In genomic region chr16:86932130-86932982, GRCh38 we compare ENCODE assay signal across 1 cellular context.
TF ChIP-seq lines count a peak whose summit lies in the region.

No MANE protein-coding gene starts in this region.

TF ChIP-seq in HEK293, 187 proteins besides CTCF, POLR2A, EP300 and RAD21 (continued from another document and continues in another):
- TF ChIP-seq ZNF600 (tag by site-specific recombination; IDR thresholded peaks at IDR 0.05): no peak
- no peak for TF ChIP-seq KLF10 (tag by site-specific recombination; IDR thresholded peaks at IDR 0.05)
- TF ChIP-seq ZSCAN18 (tag by site-specific recombination; IDR thresholded peaks at IDR 0.05): no peak
- TF ChIP-seq WT1 (tag by site-specific recombination; IDR thresholded peaks at IDR 0.05): no peak
- TF ChIP-seq, protein P1, sequence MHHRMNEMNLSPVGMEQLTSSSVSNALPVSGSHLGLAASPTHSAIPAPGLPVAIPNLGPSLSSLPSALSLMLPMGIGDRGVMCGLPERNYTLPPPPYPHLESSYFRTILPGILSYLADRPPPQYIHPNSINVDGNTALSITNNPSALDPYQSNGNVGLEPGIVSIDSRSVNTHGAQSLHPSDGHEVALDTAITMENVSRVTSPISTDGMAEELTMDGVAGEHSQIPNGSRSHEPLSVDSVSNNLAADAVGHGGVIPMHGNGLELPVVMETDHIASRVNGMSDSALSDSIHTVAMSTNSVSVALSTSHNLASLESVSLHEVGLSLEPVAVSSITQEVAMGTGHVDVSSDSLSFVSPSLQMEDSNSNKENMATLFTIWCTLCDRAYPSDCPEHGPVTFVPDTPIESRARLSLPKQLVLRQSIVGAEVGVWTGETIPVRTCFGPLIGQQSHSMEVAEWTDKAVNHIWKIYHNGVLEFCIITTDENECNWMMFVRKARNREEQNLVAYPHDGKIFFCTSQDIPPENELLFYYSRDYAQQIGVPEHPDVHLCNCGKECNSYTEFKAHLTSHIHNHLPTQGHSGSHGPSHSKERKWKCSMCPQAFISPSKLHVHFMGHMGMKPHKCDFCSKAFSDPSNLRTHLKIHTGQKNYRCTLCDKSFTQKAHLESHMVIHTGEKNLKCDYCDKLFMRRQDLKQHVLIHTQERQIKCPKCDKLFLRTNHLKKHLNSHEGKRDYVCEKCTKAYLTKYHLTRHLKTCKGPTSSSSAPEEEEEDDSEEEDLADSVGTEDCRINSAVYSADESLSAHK (tag by site-specific recombination; IDR thresholded peaks at IDR 0.05): no peak
- TF ChIP-seq PRDM10 (tag by site-specific recombination; IDR thresholded peaks at IDR 0.05): no peak
- TF ChIP-seq MYNN (tag by site-specific recombination; IDR thresholded peaks at IDR 0.05; ENCODE audit: borderline replicate concordance): no peak
- 0 out of 2 replicates have a peak, but pooled peaks have one; percentile 8 for TF ChIP-seq EGR2 (tag by site-specific recombination; IDR thresholded peaks at IDR 0.05; ENCODE audit: low read depth)
- TF ChIP-seq ZNF830 (tag by site-specific recombination; IDR thresholded peaks at IDR 0.05; ENCODE audit: low read depth): no peak
- TF ChIP-seq ZNF362 (tag by site-specific recombination; IDR thresholded peaks at IDR 0.05): no peak
- TF ChIP-seq ZNF596 (tag by site-specific recombination; IDR thresholded peaks at IDR 0.05): no peak
- peak; percentile 6; the same call in 1 of the 2 replicates for TF ChIP-seq ZNF211 (tag by site-specific recombination; IDR thresholded peaks at IDR 0.05; ENCODE audit: low read depth)
- TF ChIP-seq ZNF138 (tag by site-specific recombination; IDR thresholded peaks at IDR 0.05; ENCODE audit: borderline replicate concordance): no peak
- peak; percentile 6 for TF ChIP-seq ZNF266 (tag by site-specific recombination; IDR thresholded peaks at IDR 0.05; ENCODE audit: low read depth)
- TF ChIP-seq ZNF324 (tag by site-specific recombination; IDR thresholded peaks at IDR 0.05): no peak
- TF ChIP-seq ZNF23 (tag by site-specific recombination; IDR thresholded peaks at IDR 0.05; ENCODE audit: borderline replicate concordance): peak; percentile 45; the same call in 1 of the 2 replicates
- no peak for TF ChIP-seq IKZF3 (tag by site-specific recombination; IDR thresholded peaks at IDR 0.05)
- no peak for TF ChIP-seq ZNF426 (tag by site-specific recombination; IDR thresholded peaks at IDR 0.05)
- 0 out of 2 replicates have a peak, but pooled peaks have one; percentile 34 for TF ChIP-seq ZNF354C (tag by site-specific recombination; IDR thresholded peaks at IDR 0.05; ENCODE audit: borderline replicate concordance, low read depth)
- peak; percentile 11; the same call in 1 of the 2 replicates for TF ChIP-seq ZNF707 (tag by site-specific recombination; IDR thresholded peaks at IDR 0.05)
- no peak for TF ChIP-seq ZFP41 (tag by site-specific recombination; IDR thresholded peaks at IDR 0.05; ENCODE audit: borderline replicate concordance)
- TF ChIP-seq ZNF639 (tag by site-specific recombination; IDR thresholded peaks at IDR 0.05): no peak
- 0 out of 2 replicates have a peak, but pooled peaks have one; percentile 5 for TF ChIP-seq ZXDB (tag by site-specific recombination; IDR thresholded peaks at IDR 0.05)
- no peak for TF ChIP-seq ZNF394 (tag by site-specific recombination; IDR thresholded peaks at IDR 0.05; ENCODE audit: borderline replicate concordance)
- TF ChIP-seq ZNF837 (tag by site-specific recombination; IDR thresholded peaks at IDR 0.05): peak; percentile 32; the same call in 1 of the 2 replicates
- no peak for TF ChIP-seq ZNF704 (tag by site-specific recombination; IDR thresholded peaks at IDR 0.05)
- no peak for TF ChIP-seq SP7 (tag by site-specific recombination; IDR thresholded peaks at IDR 0.05)
- no peak for TF ChIP-seq ZNF660 (tag by site-specific recombination; IDR thresholded peaks at IDR 0.05)
- TF ChIP-seq ZNF654 (tag by site-specific recombination; IDR thresholded peaks at IDR 0.05; ENCODE audit: low read depth): no peak
- TF ChIP-seq, protein P2, sequence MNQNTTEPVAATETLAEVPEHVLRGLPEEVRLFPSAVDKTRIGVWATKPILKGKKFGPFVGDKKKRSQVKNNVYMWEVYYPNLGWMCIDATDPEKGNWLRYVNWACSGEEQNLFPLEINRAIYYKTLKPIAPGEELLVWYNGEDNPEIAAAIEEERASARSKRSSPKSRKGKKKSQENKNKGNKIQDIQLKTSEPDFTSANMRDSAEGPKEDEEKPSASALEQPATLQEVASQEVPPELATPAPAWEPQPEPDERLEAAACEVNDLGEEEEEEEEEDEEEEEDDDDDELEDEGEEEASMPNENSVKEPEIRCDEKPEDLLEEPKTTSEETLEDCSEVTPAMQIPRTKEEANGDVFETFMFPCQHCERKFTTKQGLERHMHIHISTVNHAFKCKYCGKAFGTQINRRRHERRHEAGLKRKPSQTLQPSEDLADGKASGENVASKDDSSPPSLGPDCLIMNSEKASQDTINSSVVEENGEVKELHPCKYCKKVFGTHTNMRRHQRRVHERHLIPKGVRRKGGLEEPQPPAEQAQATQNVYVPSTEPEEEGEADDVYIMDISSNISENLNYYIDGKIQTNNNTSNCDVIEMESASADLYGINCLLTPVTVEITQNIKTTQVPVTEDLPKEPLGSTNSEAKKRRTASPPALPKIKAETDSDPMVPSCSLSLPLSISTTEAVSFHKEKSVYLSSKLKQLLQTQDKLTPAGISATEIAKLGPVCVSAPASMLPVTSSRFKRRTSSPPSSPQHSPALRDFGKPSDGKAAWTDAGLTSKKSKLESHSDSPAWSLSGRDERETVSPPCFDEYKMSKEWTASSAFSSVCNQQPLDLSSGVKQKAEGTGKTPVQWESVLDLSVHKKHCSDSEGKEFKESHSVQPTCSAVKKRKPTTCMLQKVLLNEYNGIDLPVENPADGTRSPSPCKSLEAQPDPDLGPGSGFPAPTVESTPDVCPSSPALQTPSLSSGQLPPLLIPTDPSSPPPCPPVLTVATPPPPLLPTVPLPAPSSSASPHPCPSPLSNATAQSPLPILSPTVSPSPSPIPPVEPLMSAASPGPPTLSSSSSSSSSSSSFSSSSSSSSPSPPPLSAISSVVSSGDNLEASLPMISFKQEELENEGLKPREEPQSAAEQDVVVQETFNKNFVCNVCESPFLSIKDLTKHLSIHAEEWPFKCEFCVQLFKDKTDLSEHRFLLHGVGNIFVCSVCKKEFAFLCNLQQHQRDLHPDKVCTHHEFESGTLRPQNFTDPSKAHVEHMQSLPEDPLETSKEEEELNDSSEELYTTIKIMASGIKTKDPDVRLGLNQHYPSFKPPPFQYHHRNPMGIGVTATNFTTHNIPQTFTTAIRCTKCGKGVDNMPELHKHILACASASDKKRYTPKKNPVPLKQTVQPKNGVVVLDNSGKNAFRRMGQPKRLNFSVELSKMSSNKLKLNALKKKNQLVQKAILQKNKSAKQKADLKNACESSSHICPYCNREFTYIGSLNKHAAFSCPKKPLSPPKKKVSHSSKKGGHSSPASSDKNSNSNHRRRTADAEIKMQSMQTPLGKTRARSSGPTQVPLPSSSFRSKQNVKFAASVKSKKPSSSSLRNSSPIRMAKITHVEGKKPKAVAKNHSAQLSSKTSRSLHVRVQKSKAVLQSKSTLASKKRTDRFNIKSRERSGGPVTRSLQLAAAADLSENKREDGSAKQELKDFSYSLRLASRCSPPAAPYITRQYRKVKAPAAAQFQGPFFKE (tag by site-specific recombination; IDR thresholded peaks at IDR 0.05; ENCODE audit: borderline replicate concordance): peak; percentile 76; the same call in 1 of the 2 replicates
- TF ChIP-seq PRDM1 (tag by site-specific recombination; IDR thresholded peaks at IDR 0.05): 0 out of 2 replicates have a peak, but pooled peaks have one; percentile 4
- no peak for TF ChIP-seq ZNF561 (tag by site-specific recombination; IDR thresholded peaks at IDR 0.05; ENCODE audit: borderline replicate concordance)
- no peak for TF ChIP-seq GFI1B (tag by site-specific recombination; IDR thresholded peaks at IDR 0.05)
- no peak for TF ChIP-seq ZNF155 (tag by site-specific recombination; IDR thresholded peaks at IDR 0.05)
- TF ChIP-seq ZNF239 (tag by site-specific recombination; IDR thresholded peaks at IDR 0.05): peak; percentile 12
- peak; percentile 52; the same call in 1 of the 2 replicates for TF ChIP-seq ZNF114 (tag by site-specific recombination; IDR thresholded peaks at IDR 0.05)
- TF ChIP-seq ZNF274 (IDR thresholded peaks at IDR 0.05; ENCODE audit: low read length): no peak
- peak; percentile 37; the same call in 1 of the 2 replicates for TF ChIP-seq ZNF274 (tag by site-specific recombination; IDR thresholded peaks at IDR 0.05; ENCODE audit: borderline replicate concordance)
- peak; percentile 8; the same call in 1 of the 2 replicates for TF ChIP-seq ZBTB21 (tag by site-specific recombination; IDR thresholded peaks at IDR 0.05)
- no peak for TF ChIP-seq ZNF626 (tag by site-specific recombination; IDR thresholded peaks at IDR 0.05)
- TF ChIP-seq ZEB2 (tag by site-specific recombination; IDR thresholded peaks at IDR 0.05): no peak
- TF ChIP-seq ZFP3 (tag by site-specific recombination; IDR thresholded peaks at IDR 0.05; ENCODE audit: low read depth): no peak
- TF ChIP-seq, protein P3, sequence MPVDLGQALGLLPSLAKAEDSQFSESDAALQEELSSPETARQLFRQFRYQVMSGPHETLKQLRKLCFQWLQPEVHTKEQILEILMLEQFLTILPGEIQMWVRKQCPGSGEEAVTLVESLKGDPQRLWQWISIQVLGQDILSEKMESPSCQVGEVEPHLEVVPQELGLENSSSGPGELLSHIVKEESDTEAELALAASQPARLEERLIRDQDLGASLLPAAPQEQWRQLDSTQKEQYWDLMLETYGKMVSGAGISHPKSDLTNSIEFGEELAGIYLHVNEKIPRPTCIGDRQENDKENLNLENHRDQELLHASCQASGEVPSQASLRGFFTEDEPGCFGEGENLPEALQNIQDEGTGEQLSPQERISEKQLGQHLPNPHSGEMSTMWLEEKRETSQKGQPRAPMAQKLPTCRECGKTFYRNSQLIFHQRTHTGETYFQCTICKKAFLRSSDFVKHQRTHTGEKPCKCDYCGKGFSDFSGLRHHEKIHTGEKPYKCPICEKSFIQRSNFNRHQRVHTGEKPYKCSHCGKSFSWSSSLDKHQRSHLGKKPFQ (tag by site-specific recombination; IDR thresholded peaks at IDR 0.05): peak; percentile 98
